In the genomic region with DNA sequence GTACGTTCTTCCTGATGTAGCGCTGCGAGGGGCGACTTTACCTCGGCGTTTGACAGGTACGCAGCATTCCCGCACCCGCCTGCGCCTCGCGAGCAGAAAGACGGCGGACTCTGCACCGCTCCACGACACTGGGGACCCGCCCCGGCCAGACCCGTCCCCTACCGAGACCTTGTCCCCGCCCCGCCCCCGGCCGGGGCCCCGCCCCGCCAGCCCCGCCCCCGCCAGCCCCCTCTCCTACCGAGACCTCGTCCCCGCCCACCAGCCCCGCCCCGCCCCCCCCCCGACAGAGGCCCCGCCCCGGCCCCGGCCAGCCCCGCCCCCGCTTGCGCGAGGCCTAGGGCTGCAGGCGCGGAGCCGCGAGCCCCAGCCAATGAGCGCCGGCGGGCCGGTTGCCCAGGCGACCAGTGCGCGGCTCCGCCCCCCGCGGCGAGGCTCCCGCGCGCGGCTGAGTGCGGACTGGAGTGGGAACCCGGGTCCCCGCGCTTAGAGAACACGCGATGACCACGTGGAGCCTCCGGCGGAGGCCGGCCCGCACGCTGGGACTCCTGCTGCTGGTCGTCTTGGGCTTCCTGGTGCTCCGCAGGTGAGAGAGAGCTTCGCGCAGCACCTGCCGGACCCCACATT, we compare ENCODE assay signal across 8 cellular contexts.
DNase-seq lines count a peak whose midpoint lies in the region; ATAC-seq and TF ChIP-seq lines count a peak whose summit lies in the region.

A gene with protein sequence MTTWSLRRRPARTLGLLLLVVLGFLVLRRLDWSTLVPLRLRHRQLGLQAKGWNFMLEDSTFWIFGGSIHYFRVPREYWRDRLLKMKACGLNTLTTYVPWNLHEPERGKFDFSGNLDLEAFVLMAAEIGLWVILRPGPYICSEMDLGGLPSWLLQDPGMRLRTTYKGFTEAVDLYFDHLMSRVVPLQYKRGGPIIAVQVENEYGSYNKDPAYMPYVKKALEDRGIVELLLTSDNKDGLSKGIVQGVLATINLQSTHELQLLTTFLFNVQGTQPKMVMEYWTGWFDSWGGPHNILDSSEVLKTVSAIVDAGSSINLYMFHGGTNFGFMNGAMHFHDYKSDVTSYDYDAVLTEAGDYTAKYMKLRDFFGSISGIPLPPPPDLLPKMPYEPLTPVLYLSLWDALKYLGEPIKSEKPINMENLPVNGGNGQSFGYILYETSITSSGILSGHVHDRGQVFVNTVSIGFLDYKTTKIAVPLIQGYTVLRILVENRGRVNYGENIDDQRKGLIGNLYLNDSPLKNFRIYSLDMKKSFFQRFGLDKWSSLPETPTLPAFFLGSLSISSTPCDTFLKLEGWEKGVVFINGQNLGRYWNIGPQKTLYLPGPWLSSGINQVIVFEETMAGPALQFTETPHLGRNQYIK (plus strand): TSS at position 424 of the 624 bp plus-strand sequence. CDS start 74 bp downstream, at position 498.

- TF ChIP-seq CTCF in GM12875 (IDR thresholded peaks at IDR 0.05; ENCODE audit: borderline replicate concordance, insufficient read depth, low read depth, low read length): no peak

- no peaks in the 10 kb centered on the region for H3K9me3 Mint-ChIP-seq in effector memory CD8-positive, alpha-beta T cell

- peaks cover 15% of the 10 kb centered on the region for H3K36me3 Mint-ChIP-seq in effector memory CD8-positive, alpha-beta T cell (ENCODE audit: insufficient read depth)

- DNase-seq in NCI-H226 (peak; percentile 39), middle frontal gyrus (ENCODE audit: extremely low spot score, low spot score) (peak; percentile 35), dedifferentiated amniotic fluid mesenchymal stem cell (ENCODE audit: extremely low spot score) (no peak)
- DNase-seq in activated CD8-positive, alpha-beta memory T cell treated with anti-CD3 and anti-CD28 coated beads for 4 hours (ENCODE audit: low read depth in 2 of 2): peak; percentile 60 to 63
- peak; percentile 67 to 75 (median 73) for DNase-seq in effector memory CD8-positive, alpha-beta T cell
- peak; percentile 58 for DNase-seq in stimulated activated CD8-positive, alpha-beta memory T cell treated with anti-CD3 and anti-CD28 coated beads, Interleukin-15, amount 100 ng/mL, for 24 hours (ENCODE audit: low read depth)

- H3K4me3 ChIP-seq in GM12875 (ENCODE audit: low read depth, low read length): peak within 1 kb of the TSS; percentile 41

- peak; percentile 89 for ATAC-seq in HG02870 (IDR thresholded peaks at IDR 0.05; ENCODE audit: unreplicated experiment)
- peak; percentile 94 for ATAC-seq in effector memory CD8-positive, alpha-beta T cell (replicated peaks)

- peak within 1 kb of the TSS; percentile 82 to 86 for H3K4me3 Mint-ChIP-seq in effector memory CD8-positive, alpha-beta T cell

- peak within 1 kb of the TSS; percentile 48 to 82 for H3K27ac Mint-ChIP-seq in effector memory CD8-positive, alpha-beta T cell

- H3K27me3 Mint-ChIP-seq in effector memory CD8-positive, alpha-beta T cell: peaks cover 7 to 8% of the 10 kb centered on the region in 2 donors

- H3K4me1 Mint-ChIP-seq in effector memory CD8-positive, alpha-beta T cell (ENCODE audit: low read depth in 2 of 2): peaks cover 8 to 19% of the 10 kb centered on the region in 2 donors
